In the genomic region with DNA sequence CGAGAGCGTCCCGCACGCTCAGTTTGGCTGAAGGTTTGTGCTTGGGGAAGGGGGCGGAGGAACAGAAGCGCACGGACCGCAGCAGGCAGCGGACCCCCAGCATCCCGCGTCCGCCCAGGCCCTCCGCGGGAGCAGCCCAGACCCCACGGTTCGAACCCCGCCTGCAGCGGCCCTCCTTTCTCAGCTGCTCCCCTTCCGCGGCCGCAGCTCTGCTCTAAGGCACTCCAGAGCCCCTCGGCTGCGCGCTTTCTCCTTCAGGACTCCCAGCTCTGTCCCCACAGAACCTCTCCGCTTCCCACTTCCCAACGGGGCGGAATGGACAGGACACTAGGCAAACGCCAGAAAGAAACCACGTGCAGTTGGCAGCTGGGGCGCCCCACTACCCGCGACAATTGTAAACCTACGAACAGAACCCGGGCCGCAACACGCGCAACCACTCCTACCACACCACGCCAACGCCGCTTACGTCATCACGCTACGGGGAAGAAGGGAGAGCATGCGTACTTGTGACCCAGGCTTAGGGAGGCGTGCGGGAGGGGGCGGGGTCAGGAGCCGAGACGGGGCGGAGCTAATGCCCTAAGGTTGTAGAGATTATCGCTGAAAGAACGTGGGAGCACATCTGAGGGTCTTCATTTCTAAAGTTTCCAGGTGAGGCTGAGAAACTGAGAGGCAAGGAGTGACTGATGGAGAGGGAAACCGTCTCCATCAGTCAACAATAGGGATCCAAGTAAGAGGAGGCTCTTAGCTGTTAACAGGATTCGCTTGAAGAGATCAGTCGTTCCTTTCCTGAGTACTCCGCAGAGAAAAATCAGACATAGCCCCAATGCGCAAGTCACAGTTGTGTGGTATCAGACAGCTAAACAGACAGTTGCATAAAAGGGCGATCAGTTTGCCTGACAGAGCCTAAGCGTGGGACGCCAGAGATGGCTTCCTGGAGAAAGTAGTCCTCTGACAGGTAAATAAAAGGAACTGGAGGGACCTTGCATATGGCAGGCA, we compare ENCODE assay signal across 8 cellular contexts. TPM values are rescaled to one million over a fixed set of nuclear protein-coding genes. Genes with fewer than 3 reads are reported as not detected.
DNase-seq lines count a peak whose midpoint lies in the region; ATAC-seq and TF ChIP-seq lines count a peak whose summit lies in the region.

Gene NARS2, minus strand, starts transcription at position 479 of the 996 bp plus-strand sequence. Its CDS starts 376 bp downstream, at position 103.

- H3K9me3 ChIP-seq in SU-DHL-6 (ENCODE audit: insufficient read depth, low read length): no peaks in the 10 kb centered on the region
- no peaks in the 10 kb centered on the region for H3K9me3 ChIP-seq in ovary
- H3K9me3 ChIP-seq in thyroid gland: no peaks in the 10 kb centered on the region

- H3K9ac ChIP-seq in SU-DHL-6 (ENCODE audit: low read length): peak within 1 kb of the TSS; percentile 89

- peak within 1 kb of the TSS; percentile 83 for H3K4me2 ChIP-seq in SU-DHL-6 (ENCODE audit: low read depth, low read length, poor library complexity, severe bottlenecking)

- H3K4me1 ChIP-seq in ovary (ENCODE audit: insufficient read depth) (peaks cover 6% of the 10 kb centered on the region), thyroid gland (peaks cover 4 to 5% of the 10 kb centered on the region in 2 donors)

- peak within 1 kb of the TSS; percentile 91 for H3K27ac Mint-ChIP-seq in activated naive CD8-positive, alpha-beta T cell treated with anti-CD3 and anti-CD28 coated beads, Interleukin-2, amount 10 ng/mL, durations not matched to agents 7 days and 5 days

- peak within 1 kb of the TSS; percentile 99 for H3K4me3 Mint-ChIP-seq in activated naive CD8-positive, alpha-beta T cell treated with anti-CD3 and anti-CD28 coated beads, Interleukin-2, amount 10 ng/mL, durations not matched to agents 7 days and 5 days

- no peaks in the 10 kb centered on the region for H3K27me3 ChIP-seq in SU-DHL-6 (ENCODE audit: low read length)
- H3K27me3 ChIP-seq in ovary: no peaks in the 10 kb centered on the region
- no peaks in the 10 kb centered on the region for H3K27me3 ChIP-seq in thyroid gland

- H3K27me3 Mint-ChIP-seq in activated naive CD8-positive, alpha-beta T cell treated with anti-CD3 and anti-CD28 coated beads, Interleukin-2, amount 10 ng/mL, durations not matched to agents 7 days and 5 days: no peaks in the 10 kb centered on the region

- H3K79me2 ChIP-seq in SU-DHL-6 (ENCODE audit: insufficient read depth, low read length): peaks cover 23% of the 10 kb centered on the region

- H3K4me1 Mint-ChIP-seq in activated naive CD8-positive, alpha-beta T cell treated with anti-CD3 and anti-CD28 coated beads, Interleukin-2, amount 10 ng/mL, durations not matched to agents 7 days and 5 days: peaks cover 27% of the 10 kb centered on the region

- DNase-seq in NCI-H128 (lab: John Stamatoyannopoulos, UW; ENCODE audit: unreplicated experiment) (peak; percentile 95), Right ventricle myocardium inferior (ENCODE audit: missing footprints) (peak; percentile 99), ovary (peak; percentile 97 to 98 (median 98)), thyroid gland (peak; percentile 97)
- peak; percentile 94 for DNase-seq in activated naive CD8-positive, alpha-beta T cell treated with anti-CD3 and anti-CD28 coated beads, Interleukin-2, amount 10 ng/mL, durations not matched to agents 7 days and 5 days

- H3K36me3 Mint-ChIP-seq in activated naive CD8-positive, alpha-beta T cell treated with anti-CD3 and anti-CD28 coated beads, Interleukin-2, amount 10 ng/mL, durations not matched to agents 7 days and 5 days: peaks cover 9% of the 10 kb centered on the region

- WGBS in ovary, 3 donors: 0% methylated on average over 60 of the region's 60 CpGs
- 1% methylated on average over 42 to 56 of the region's 60 CpGs for WGBS in thyroid gland, 2 donors

- POLR2A ChIA-PET in activated naive CD8-positive, alpha-beta T cell treated with anti-CD3 and anti-CD28 coated beads, Interleukin-2, amount 10 ng/mL, durations not matched to agents 7 days and 5 days (lab: Charles Lee): interaction anchor here (0.6 to 2.5 kb wide), 10 partner anchors 9 to 969 kb away, joined by 3 to 16 read pairs (median 4); partner anchors contain the start of genes ALG8, GAB2 and NDUFC2

- intact Hi-C loops in Right ventricle myocardium inferior (cut with DNase I): loop anchor here (10.0 kb wide), 1 partner anchor 410 kb away; no protein-coding TSS in a partner anchor
- intact Hi-C loops in ovary (cut with DNase I): loop anchor here in 2 of 4 donors (5.0 to 10.0 kb wide), 2 partner anchors 160 to 422 kb away; partner anchors contain the start of gene GAB2 (in 1 of the 2)
- intact Hi-C loops in thyroid gland (cut with DNase I): no loop called here

- H3K9me2 ChIP-seq in SU-DHL-6 (replicated peaks; ENCODE audit: insufficient read depth, low read length): no peaks in the 10 kb centered on the region

- 0 out of 2 replicates have a peak, but pooled peaks cover 4% of the 10 kb centered on the region for H3F3A ChIP-seq in SU-DHL-6 (ENCODE audit: insufficient read depth)

- no peak for TF ChIP-seq EP300 in ovary (IDR thresholded peaks at IDR 0.05)

- no peaks in the 10 kb centered on the region for H4K20me1 ChIP-seq in SU-DHL-6 (ENCODE audit: low read depth, low read length)

- 0 out of 2 replicates have a peak, but pooled peaks cover 4% of the 10 kb centered on the region for H3K36me3 ChIP-seq in SU-DHL-6 (ENCODE audit: low read length)
- H3K36me3 ChIP-seq in ovary: no peaks in the 10 kb centered on the region
- H3K36me3 ChIP-seq in thyroid gland: peaks cover 0 to 2% of the 10 kb centered on the region in 2 donors

- TF ChIP-seq POLR2A in GM10847 (IDR thresholded peaks at IDR 0.05; ENCODE audit: extremely low read depth, insufficient read length) (peak; percentile 72), ovary (IDR thresholded peaks at IDR 0.05) (peak; percentile 97), thyroid gland (IDR thresholded peaks at IDR 0.05) (peak in 1 of 2 donors; percentile 92)

- ATAC-seq in HG02678 (IDR thresholded peaks at IDR 0.05; ENCODE audit: unreplicated experiment): peak; percentile 97
- ATAC-seq in activated naive CD8-positive, alpha-beta T cell treated with anti-CD3 and anti-CD28 coated beads, Interleukin-2, amount 10 ng/mL, durations not matched to agents 7 days and 5 days (ENCODE audit: low read depth): peak; percentile 98
- peak; percentile 100 for ATAC-seq in Right ventricle myocardium inferior

- H3K4me3 ChIP-seq in SU-DHL-6 (ENCODE audit: insufficient read depth, low read length, poor library complexity, severe bottlenecking) (peak within 1 kb of the TSS; percentile 74), ovary (peak within 1 kb of the TSS; percentile 51), thyroid gland (replicated peaks in 1 of 3) (peak within 1 kb of the TSS; percentile 51 to 88 (median 76))

- H3K9me3 Mint-ChIP-seq in activated naive CD8-positive, alpha-beta T cell treated with anti-CD3 and anti-CD28 coated beads, Interleukin-2, amount 10 ng/mL, durations not matched to agents 7 days and 5 days: no peaks in the 10 kb centered on the region

- H3K27ac ChIP-seq in SU-DHL-6 (ENCODE audit: low read depth, low read length) (no peak within 1 kb of the TSS), ovary (peak within 1 kb of the TSS; percentile 55 to 83), thyroid gland (peak within 1 kb of the TSS; percentile 50 to 89 (median 83))

- no peak for TF ChIP-seq CTCF in SU-DHL-6 (IDR thresholded peaks at IDR 0.05; ENCODE audit: insufficient read depth, low read length, poor library complexity, severe bottlenecking)
- peak in 1 of 3 donors; percentile 8 for TF ChIP-seq CTCF in ovary (IDR thresholded peaks at IDR 0.05)
- TF ChIP-seq CTCF in thyroid gland (IDR thresholded peaks at IDR 0.05): no peak

- peak within 1 kb of the TSS; percentile 79 for H2AFZ ChIP-seq in SU-DHL-6 (ENCODE audit: low read depth, low read length, severe bottlenecking)

RNA-seq across cellular contexts. Expression of gene NARS2, which starts in this region (rescaled TPM):
- 10 to 100 TPM; 12.8 to 14.5 TPM for total RNA-seq in activated naive CD8-positive, alpha-beta T cell treated with anti-CD3 and anti-CD28 coated beads, Interleukin-2, amount 10 ng/mL, durations not matched to agents 7 days and 5 days
- total RNA-seq in Right ventricle myocardium inferior (15.6 TPM), ovary (10 to 100 TPM; 13.2 to 24.5 (median 17.3) TPM), thyroid gland (10 to 100 TPM; 17.1 to 23.6 (median 22.5) TPM)
- polyA plus RNA-seq in ovary: 10 to 100 TPM; 14.0 to 15.4 TPM
